17 cellular contexts compared by ENCODE assay signal in genomic region chr7:52711951-52712350, GRCh38.
DNase-seq lines count a peak whose midpoint lies in the region; ATAC-seq and TF ChIP-seq lines count a peak whose summit lies in the region.
"Had no signal": no experiment of that assay in that cellular context is flagged by ENCODE, and none has a peak within 500 bp of the region (broad histone marks: within the 10 kb centered on the region; RNA-seq: fewer than 3 reads in every experiment).

No MANE protein-coding gene starts in this region.

- TF ChIP-seq CTCF in OCI-LY1 (IDR thresholded peaks at IDR 0.05; ENCODE audit: low read length) (no peak), neural progenitor cell (IDR thresholded peaks at IDR 0.05) (no peak)

- no peak overlapping the region for H3K27ac Mint-ChIP-seq in neural progenitor cell
- H3K27ac Mint-ChIP-seq: CD4-positive, alpha-beta T cell; H9 had no signal

- H3K27ac ChIP-seq in OCI-LY1 (ENCODE audit: low read depth, low read length, poor library complexity, severe bottlenecking) (peak overlapping the region; percentile 0), neural progenitor cell (no peak overlapping the region)
- no peak overlapping the region for H3K27ac ChIP-seq in effector memory CD4-positive, alpha-beta T cell (ENCODE audit: insufficient read depth, low read length, poor library complexity, severe bottlenecking)
- H3K27ac ChIP-seq: C4-2B had no signal

- H3K27me3 Mint-ChIP-seq in neural progenitor cell (ENCODE audit: insufficient read depth, low read depth): peaks cover 2% of the 10 kb centered on the region
- H3K27me3 Mint-ChIP-seq: CD4-positive, alpha-beta T cell had no signal

- H3K9me3 ChIP-seq in OCI-LY1 (ENCODE audit: low read length) (peaks cover 37% of the 10 kb centered on the region), neural progenitor cell (ENCODE audit: low read depth) (no peaks in the 10 kb centered on the region)
- H3K9me3 ChIP-seq in effector memory CD4-positive, alpha-beta T cell (ENCODE audit: control insufficient read depth, low read length): no peaks in the 10 kb centered on the region
- H3K9me3 ChIP-seq: BE2C had no signal

- no peak for ATAC-seq in HG02763 (IDR thresholded peaks at IDR 0.05; ENCODE audit: unreplicated experiment)

- no peak overlapping the region for H3K4me2 ChIP-seq in OCI-LY1 (ENCODE audit: low read length)
- no peak overlapping the region for H3K4me2 ChIP-seq in neural progenitor cell

- no peaks in the 10 kb centered on the region for H3K4me1 Mint-ChIP-seq in neural progenitor cell

- peaks cover 6% of the 10 kb centered on the region for H3K9me3 Mint-ChIP-seq in neural progenitor cell

- H3K4me3 Mint-ChIP-seq in neural progenitor cell: no peak overlapping the region
- H3K4me3 Mint-ChIP-seq: CD4-positive, alpha-beta T cell; H9 had no signal

- H3K4me1 ChIP-seq in OCI-LY1 (ENCODE audit: insufficient read depth, low read length, severe bottlenecking): peaks cover 36% of the 10 kb centered on the region
- H3K4me1 ChIP-seq in neural progenitor cell: no peaks in the 10 kb centered on the region
- no peaks in the 10 kb centered on the region for H3K4me1 ChIP-seq in effector memory CD4-positive, alpha-beta T cell (ENCODE audit: control insufficient read depth, insufficient read depth, low read length, poor library complexity, severe bottlenecking)

- no peaks in the 10 kb centered on the region for H3K36me3 Mint-ChIP-seq in neural progenitor cell

- no peaks in the 10 kb centered on the region for H3K9me2 ChIP-seq in OCI-LY1 (ENCODE audit: low read depth, low read length)

- DNase-seq in Jurkat, Clone E6-1 (ENCODE audit: low read depth, low spot score): peak; percentile 68
- DNase-seq in neural progenitor cell (ENCODE audit: low spot score) (no peak), NCI-H446 (lab: John Stamatoyannopoulos, UW) (no peak)
- DNase-seq in effector memory CD4-positive, alpha-beta T cell: no peak
- DNase-seq: ACHN; BE2C; CD4-positive, alpha-beta T cell; DMS79 treated with DMSO at 0.1 percent for 48 hours; GF-D8; GOT3; H9; IMR-90; Kasumi-1; KBM-7 had no signal

- H4K20me1 ChIP-seq in OCI-LY1 (ENCODE audit: insufficient read depth, low read length) (no peaks in the 10 kb centered on the region), neural progenitor cell (ENCODE audit: low read depth) (no peaks in the 10 kb centered on the region)

- H3F3A ChIP-seq in OCI-LY1 (ENCODE audit: insufficient read depth, low read length) (peaks cover 4% of the 10 kb centered on the region; the same call in 1 of the 2 replicates), neural progenitor cell (ENCODE audit: low read depth) (no peaks in the 10 kb centered on the region)

- H3K79me2 ChIP-seq in OCI-LY1 (ENCODE audit: insufficient read depth, low read length) (no peaks in the 10 kb centered on the region), neural progenitor cell (ENCODE audit: low read depth) (no peaks in the 10 kb centered on the region)

- H3K36me3 ChIP-seq in OCI-LY1 (ENCODE audit: insufficient read depth, low read length) (peaks cover 16% of the 10 kb centered on the region; the same call in 1 of the 2 replicates), neural progenitor cell (no peaks in the 10 kb centered on the region)
- no peaks in the 10 kb centered on the region for H3K36me3 ChIP-seq in effector memory CD4-positive, alpha-beta T cell (ENCODE audit: control insufficient read depth, insufficient read depth, low read length)
- H3K36me3 ChIP-seq: BE2C had no signal

- no peak overlapping the region for H3K4me3 ChIP-seq in Jurkat, Clone E6-1 (ENCODE audit: low read length)
- H3K4me3 ChIP-seq in OCI-LY1 (ENCODE audit: low read depth, low read length, poor library complexity, severe bottlenecking) (no peak overlapping the region), neural progenitor cell (no peak overlapping the region)
- H3K4me3 ChIP-seq in effector memory CD4-positive, alpha-beta T cell (ENCODE audit: insufficient read depth, low read depth, low read length, poor library complexity, severe bottlenecking): no peak overlapping the region

- H3K9ac ChIP-seq in OCI-LY1 (ENCODE audit: low read length) (no peak overlapping the region), neural progenitor cell (no peak overlapping the region)

- H3K27me3 ChIP-seq in OCI-LY1 (ENCODE audit: insufficient read depth, low read length): no peaks in the 10 kb centered on the region
- no peaks in the 10 kb centered on the region for H3K27me3 ChIP-seq in neural progenitor cell
- no peaks in the 10 kb centered on the region for H3K27me3 ChIP-seq in effector memory CD4-positive, alpha-beta T cell (replicated peaks; ENCODE audit: control insufficient read depth, insufficient read depth, low read length, poor library complexity, severe bottlenecking)
- H3K27me3 ChIP-seq: BE2C had no signal

- H2AFZ ChIP-seq in OCI-LY1 (ENCODE audit: low read length) (0 out of 2 replicates have a peak overlapping the region, but pooled peaks have one; percentile 3), neural progenitor cell (replicated peaks) (peak overlapping the region; percentile 73)
